Comparison of ENCODE assay signal across 32 cellular contexts in genomic region chr2:123456416-123456815, GRCh38.
"Had no signal": no experiment of that assay in that cellular context is flagged by ENCODE, and none has a peak within 500 bp of the region (broad histone marks: within the 10 kb centered on the region; RNA-seq: fewer than 3 reads in every experiment).

No MANE protein-coding gene starts in this region.

- H3K27me3 ChIP-seq: adrenal gland, ascending aorta, cardiac muscle cell had no signal

- H3K9me3 ChIP-seq: adrenal gland, ascending aorta had no signal

- H3K36me3 ChIP-seq: adrenal gland, ascending aorta, cardiac muscle cell had no signal

- H3K27ac ChIP-seq: adrenal gland, ascending aorta, cardiac muscle cell, VCaP had no signal

- FAIRE-seq: TTC549 had no signal

- DNase-seq: activated B cell treated with CpG ODN at 0.5 μM for 24 hours; activated CD4-positive, alpha-beta memory T cell treated with anti-CD3 and anti-CD28 coated beads for 36 hours; activated CD4-positive, alpha-beta T cell treated with anti-CD3 and anti-CD28 coated beads for 4 hours; activated CD4-positive, alpha-beta T cell treated with anti-CD3 and anti-CD28 coated beads, Interleukin-2, amount 10 ng/mL, durations not matched to agents 24 days and 14 days; activated CD4-positive, alpha-beta T cell treated with anti-CD3 and anti-CD28 coated beads, Interleukin-2, amount 50 U/mL, for 1 hour; activated CD4-positive, alpha-beta T cell treated with anti-CD3 and anti-CD28 coated beads, Interleukin-2, amount 50 U/mL, for 4 hours; activated CD4-positive, CD25-positive, alpha-beta regulatory T cell treated with anti-CD3 and anti-CD28 coated beads, Interleukin-2, amount 50 U/mL, for 72 hours; activated CD8-positive, alpha-beta memory T cell treated with anti-CD3 and anti-CD28 coated beads, Interleukin-2, amount 50 U/mL, for 4 hours; activated CD8-positive, alpha-beta T cell treated with anti-CD3 and anti-CD28 coated beads for 36 hours; activated effector memory CD4-positive, alpha-beta T cell treated with anti-CD3 and anti-CD28 coated beads, Interleukin-2, amount 50 U/mL, for 16 hours; activated gamma-delta T cell treated with Interleukin-2 at 50 U/mL for 16 hours; activated naive CD4-positive, alpha-beta T cell; activated naive CD4-positive, alpha-beta T cell treated with anti-CD3 and anti-CD28 coated beads for 36 hours; activated naive CD4-positive, alpha-beta T cell treated with anti-CD3 and anti-CD28 coated beads, Interleukin-2, amount 50 U/mL, for 16 hours; activated naive CD8-positive, alpha-beta T cell treated with anti-CD3 and anti-CD28 coated beads for 36 hours; activated T-cell treated with anti-CD3 and anti-CD28 coated beads for 4 hours; activated T-cell treated with anti-CD3 and anti-CD28 coated beads, Interleukin-2, amount 50 U/mL, for 1 hour; activated T-cell treated with anti-CD3 and anti-CD28 coated beads, Interleukin-2, amount 50 U/mL, for 4 hours; activated T-cell treated with anti-CD3 and anti-CD28 coated beads, Interleukin-2, amount 50 U/mL, for 72 hours; adrenal gland; amygdala; anterior cingulate cortex; caudate nucleus; cerebellar nuclear complex; T-helper 2 cell; T-helper 9 cell had no signal

- H3K4me1 ChIP-seq: adrenal gland, ascending aorta had no signal

- H3K4me3 ChIP-seq: adrenal gland, ascending aorta, cardiac muscle cell had no signal

- ATAC-seq: activated CD8-positive, alpha-beta T cell treated with anti-CD3 and anti-CD28 coated beads for 36 hours; activated naive CD4-positive, alpha-beta T cell treated with anti-CD3 and anti-CD28 coated beads, Interleukin-2, amount 50 U/mL, for 72 hours; activated T-cell treated with anti-CD3 and anti-CD28 coated beads, Interleukin-2, amount 50 U/mL, for 4 hours; activated T-cell treated with anti-CD3 and anti-CD28 coated beads, Interleukin-2, amount 50 U/mL, for 72 hours; activated T-helper 17 cell treated with anti-CD3 and anti-CD28 coated beads, Interleukin-2, amount 50 U/mL, for 72 hours had no signal
